Comparison of ENCODE assay signal across 8 cellular contexts in the genomic region with DNA sequence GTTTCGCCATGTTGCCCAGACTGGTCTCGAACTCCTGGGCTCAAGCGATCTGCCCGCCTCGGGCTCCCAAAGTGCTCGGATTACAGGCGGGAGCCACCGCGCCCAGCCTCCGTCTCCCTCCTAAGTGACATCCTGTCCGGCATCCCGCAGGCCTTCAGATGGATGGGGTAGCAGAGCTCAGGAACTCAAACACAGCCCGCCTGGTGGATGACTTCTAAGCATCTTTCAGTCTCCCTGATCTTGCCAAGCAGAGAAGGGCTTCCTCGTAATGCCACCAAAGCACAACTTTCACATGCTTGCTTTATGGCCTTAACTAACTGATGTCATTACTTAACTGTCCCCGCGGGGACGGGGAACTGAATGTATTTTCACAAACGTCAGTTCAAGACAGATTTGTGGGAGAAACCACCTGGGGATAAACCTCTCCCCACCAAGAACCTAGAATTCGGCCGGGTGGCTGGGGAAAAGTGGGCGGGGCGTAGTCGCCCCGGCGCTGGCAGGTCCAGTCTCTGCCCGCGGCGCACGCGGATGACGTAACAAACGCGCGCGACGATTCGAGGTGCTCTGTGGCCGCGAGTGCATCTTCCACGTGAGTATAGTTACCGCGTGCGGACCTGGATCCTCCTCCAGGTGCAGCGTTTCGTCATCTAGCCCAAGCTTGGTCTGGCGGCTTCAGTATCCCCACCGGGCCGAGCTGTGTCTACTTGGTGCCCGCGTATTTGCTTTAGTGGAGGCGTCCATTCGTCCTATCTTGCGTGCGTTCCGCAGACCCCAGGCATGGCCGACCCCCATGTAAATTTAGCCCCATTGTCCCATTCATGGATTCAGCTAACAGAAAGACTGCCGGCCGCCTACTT.
DNase-seq lines count a peak whose midpoint lies in the region; ATAC-seq and TF ChIP-seq lines count a peak whose summit lies in the region.

Gene PFAS, plus strand, starts transcription at position 539 of the 857 bp plus-strand sequence. CDS start 4,649 bp downstream, outside the sequence.

- ATAC-seq in GM18907 (IDR thresholded peaks at IDR 0.05; ENCODE audit: unreplicated experiment) (peak; percentile 43), HG03439 (IDR thresholded peaks at IDR 0.05; ENCODE audit: unreplicated experiment) (peak; percentile 61)

- DNase-seq in AG08395 (ENCODE audit: low spot score), result peak; percentile 95
- DNase-seq in NCI-H510A (lab: John Stamatoyannopoulos, UW), result peak; percentile 85
- DNase-seq in activated CD4-positive, alpha-beta T cell treated with anti-CD3 and anti-CD28 coated beads for 4 hours, result peak; percentile 94 to 97
- DNase-seq in choroid plexus epithelial cell (ENCODE audit: low read depth), result peak; percentile 92
- DNase-seq in kidney tubule cell (ENCODE audit: low spot score), result peak; percentile 93
- DNase-seq in stimulated activated CD4-positive, alpha-beta T cell treated with anti-CD3 and anti-CD28 coated beads, Interleukin-15, amount 100 ng/mL, for 48 hours (ENCODE audit: low read depth in 2 of 2), result peak; percentile 95 to 98

- H3K4me3 ChIP-seq in choroid plexus epithelial cell (ENCODE audit: low read depth, low read length), result peak within 1 kb of the TSS; percentile 94

- no peak for TF ChIP-seq CTCF in choroid plexus epithelial cell (conservative IDR thresholded peaks at IDR 0.05; ENCODE audit: low read depth, low read length)

Comparison
In these comparisons a context has a peak if more than half of its experiments do, and no peak if none do; other contexts are left out.
1. Peak in every context shown above with its lines: DNase-seq, ATAC-seq and H3K4me3 ChIP-seq.